Comparison of ENCODE assay signal across 1 cellular context in genomic region chr17:82648165-82648668, GRCh38.
TF ChIP-seq lines count a peak whose summit lies in the region.

WDR45B (minus strand) TSS chr17:82648444; CDS start chr17:82648340, 104 bp downstream.

TF ChIP-seq in K562, 482 proteins besides CTCF, POLR2A, EP300 and RAD21 (continued from another document and continues in another):
- TF ChIP-seq MGA (IDR thresholded peaks at IDR 0.05) (no peak), RBM34 (IDR thresholded peaks at IDR 0.05; ENCODE audit: borderline replicate concordance, insufficient read depth, low read length) (0 out of 2 replicates have a peak, but pooled peaks have one; percentile 39), HNRNPK (IDR thresholded peaks at IDR 0.05; ENCODE audit: low read depth, low read length, poor library complexity, severe bottlenecking) (no peak), ZNF695 (CRISPR knock-in tag; IDR thresholded peaks at IDR 0.05) (no peak), NEUROD1 (IDR thresholded peaks at IDR 0.05; ENCODE audit: borderline replicate concordance, low read depth, low read length, partially characterized antibody) (peak; percentile 60), SRF (CRISPR knock-in tag; IDR thresholded peaks at IDR 0.05) (no peak), CXXC5 (CRISPR knock-in tag; IDR thresholded peaks at IDR 0.05) (peak; percentile 100), PCBP1 (IDR thresholded peaks at IDR 0.05; ENCODE audit: low read depth, low read length, poor library complexity, severe bottlenecking) (peak; percentile 53), RNF2 (IDR thresholded peaks at IDR 0.05) (0 out of 2 replicates have a peak, but pooled peaks have one; percentile 14), PHF20 (IDR thresholded peaks at IDR 0.05; ENCODE audit: partially characterized antibody) (peak; percentile 80), ZNF764 (CRISPR knock-in tag; IDR thresholded peaks at IDR 0.05; ENCODE audit: low read depth) (no peak), TFAP4 (CRISPR knock-in tag; IDR thresholded peaks at IDR 0.05; ENCODE audit: borderline replicate concordance) (peak; percentile 88), UBTF (IDR thresholded peaks at IDR 0.05; ENCODE audit: borderline replicate concordance in 1 of 2, low read depth in 2 of 2, low read length in 2 of 2) (peak; percentile 54 to 73; a peak in 1 of 4 replicates), E2F4 (CRISPR knock-in tag; IDR thresholded peaks at IDR 0.05; ENCODE audit: low read depth) (no peak; the same call in 1 of the 2 replicates), ZNF561 (CRISPR knock-in tag; conservative IDR thresholded peaks at IDR 0.05) (no peak), E2F6 (IDR thresholded peaks at IDR 0.05; ENCODE audit: borderline replicate concordance in 1 of 2, extremely low read depth in 1 of 2, insufficient read depth in 1 of 2, insufficient read length in 1 of 2, low read depth in 1 of 2, low read length in 1 of 2, poor library complexity in 1 of 2, severe bottlenecking in 1 of 2) (peak; percentile 28 to 41), ZNF347 (CRISPR knock-in tag; IDR thresholded peaks at IDR 0.05; ENCODE audit: low read depth) (no peak), HCFC1 (IDR thresholded peaks at IDR 0.05; ENCODE audit: low read depth, low read length) (peak; percentile 77), SIN3B (IDR thresholded peaks at IDR 0.05; ENCODE audit: low read depth) (peak; percentile 58; the same call in 1 of the 2 replicates), HMGN3 (IDR thresholded peaks at IDR 0.05; ENCODE audit: borderline replicate concordance, extremely low read depth, insufficient read length, low read depth, low read length) (peak; percentile 73), ZBTB43 (CRISPR knock-in tag; IDR thresholded peaks at IDR 0.05) (0 out of 2 replicates have a peak, but pooled peaks have one; percentile 11), CBFA2T3 (IDR thresholded peaks at IDR 0.05) (no peak), CTCFL (IDR thresholded peaks at IDR 0.05; ENCODE audit: borderline replicate concordance, insufficient read depth, low read depth, low read length, poor library complexity, severe bottlenecking) (peak; percentile 17), L3MBTL2 (IDR thresholded peaks at IDR 0.05) (peak; percentile 80; the same call in 1 of the 2 replicates), ZNF253 (CRISPR knock-in tag; conservative IDR thresholded peaks at IDR 0.05) (no peak), ATF7 (IDR thresholded peaks at IDR 0.05) (peak; percentile 48), HMG20A (CRISPR knock-in tag; conservative IDR thresholded peaks at IDR 0.05) (no peak), ZNF589 (CRISPR knock-in tag; IDR thresholded peaks at IDR 0.05; ENCODE audit: low read depth) (no peak), C11orf30 (IDR thresholded peaks at IDR 0.05; ENCODE audit: low read depth) (peak; percentile 35; the same call in 1 of the 2 replicates), GABPA (tag; conservative IDR thresholded peaks at IDR 0.05; ENCODE audit: low read depth) (peak; percentile 87), PTBP1 (IDR thresholded peaks at IDR 0.05; ENCODE audit: low read depth, low read length) (no peak), SP1 (CRISPR knock-in tag; IDR thresholded peaks at IDR 0.05) (peak; percentile 86), ZNF551 (CRISPR knock-in tag; IDR thresholded peaks at IDR 0.05) (no peak), KLF1 (tag; IDR thresholded peaks at IDR 0.05) (peak; percentile 76; the same call in 1 of the 2 replicates), MAX (CRISPR knock-in tag; IDR thresholded peaks at IDR 0.05) (peak; percentile 91), FOXK2 (conservative IDR thresholded peaks at IDR 0.05 in 1 of 2, IDR thresholded peaks at IDR 0.05 in 1 of 2; ENCODE audit: low read depth in 2 of 2) (0 out of 4 replicates have a peak, but pooled peaks of 1 of the 2 experiments have one; percentile 30), CREM (IDR thresholded peaks at IDR 0.05; ENCODE audit: low read depth) (peak; percentile 91)
